Comparison of ENCODE assay signal across 1 cellular context in the genomic region with DNA sequence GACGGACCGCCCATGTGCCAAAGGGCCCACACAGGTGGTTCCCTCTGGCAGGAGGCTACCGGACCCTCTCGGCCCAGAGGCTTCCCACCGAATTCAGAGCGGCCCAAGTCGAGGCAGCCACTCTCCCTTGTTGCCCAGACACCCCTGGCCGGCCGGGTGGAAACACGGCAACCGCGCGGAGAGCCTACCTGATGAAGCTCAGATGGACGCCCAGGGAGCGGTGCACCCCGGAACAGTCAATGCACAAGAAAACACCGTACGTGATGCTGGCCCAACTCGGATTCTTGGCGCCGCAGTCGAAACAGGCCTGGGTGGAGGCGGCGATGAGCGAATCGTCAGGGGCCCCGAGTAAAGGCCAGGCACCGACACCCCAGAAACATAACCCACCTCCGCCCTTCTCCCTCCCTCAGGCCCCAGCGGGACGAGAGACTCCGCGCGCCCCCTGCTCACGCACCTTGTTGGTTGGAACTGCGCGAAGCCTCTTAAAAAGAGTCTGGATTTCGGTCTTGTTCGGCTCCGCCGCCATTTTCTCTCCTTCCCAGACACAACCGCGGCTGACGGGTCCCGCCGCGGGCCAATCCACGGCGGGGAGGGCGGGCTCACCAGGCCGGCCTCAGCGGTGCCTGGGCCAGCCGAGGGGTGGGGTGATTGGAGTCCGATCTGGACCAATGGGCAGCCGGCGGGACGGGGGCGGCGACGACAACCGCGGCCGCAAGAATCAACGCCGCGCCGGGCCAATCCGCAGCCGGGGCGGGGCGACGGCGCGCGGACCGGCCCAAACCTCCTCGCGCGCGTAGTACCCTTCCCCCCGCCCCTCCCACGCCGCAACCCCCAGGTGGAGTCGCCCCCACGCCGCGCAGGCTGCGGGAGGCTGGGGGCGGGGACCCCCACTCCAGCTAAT.
TF ChIP-seq lines count a peak whose summit lies in the region.

A gene (minus strand): TSS at position 552 of the 901 bp plus-strand sequence. CDS start 26 bp downstream, at position 526.

TF ChIP-seq in HCT116, 20 proteins besides CTCF, POLR2A, EP300 and RAD21 (continued from another document):
- TF ChIP-seq, protein P1, sequence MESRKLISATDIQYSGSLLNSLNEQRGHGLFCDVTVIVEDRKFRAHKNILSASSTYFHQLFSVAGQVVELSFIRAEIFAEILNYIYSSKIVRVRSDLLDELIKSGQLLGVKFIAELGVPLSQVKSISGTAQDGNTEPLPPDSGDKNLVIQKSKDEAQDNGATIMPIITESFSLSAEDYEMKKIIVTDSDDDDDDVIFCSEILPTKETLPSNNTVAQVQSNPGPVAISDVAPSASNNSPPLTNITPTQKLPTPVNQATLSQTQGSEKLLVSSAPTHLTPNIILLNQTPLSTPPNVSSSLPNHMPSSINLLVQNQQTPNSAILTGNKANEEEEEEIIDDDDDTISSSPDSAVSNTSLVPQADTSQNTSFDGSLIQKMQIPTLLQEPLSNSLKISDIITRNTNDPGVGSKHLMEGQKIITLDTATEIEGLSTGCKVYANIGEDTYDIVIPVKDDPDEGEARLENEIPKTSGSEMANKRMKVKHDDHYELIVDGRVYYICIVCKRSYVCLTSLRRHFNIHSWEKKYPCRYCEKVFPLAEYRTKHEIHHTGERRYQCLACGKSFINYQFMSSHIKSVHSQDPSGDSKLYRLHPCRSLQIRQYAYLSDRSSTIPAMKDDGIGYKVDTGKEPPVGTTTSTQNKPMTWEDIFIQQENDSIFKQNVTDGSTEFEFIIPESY (IDR thresholded peaks at IDR 0.05; ENCODE audit: extremely low read depth, insufficient replicate concordance, low read length), result peak; percentile 24
- TF ChIP-seq SIN3A (IDR thresholded peaks at IDR 0.05; ENCODE audit: low read depth), result no peak; the same call in 1 of the 2 replicates
- TF ChIP-seq, protein P2, sequence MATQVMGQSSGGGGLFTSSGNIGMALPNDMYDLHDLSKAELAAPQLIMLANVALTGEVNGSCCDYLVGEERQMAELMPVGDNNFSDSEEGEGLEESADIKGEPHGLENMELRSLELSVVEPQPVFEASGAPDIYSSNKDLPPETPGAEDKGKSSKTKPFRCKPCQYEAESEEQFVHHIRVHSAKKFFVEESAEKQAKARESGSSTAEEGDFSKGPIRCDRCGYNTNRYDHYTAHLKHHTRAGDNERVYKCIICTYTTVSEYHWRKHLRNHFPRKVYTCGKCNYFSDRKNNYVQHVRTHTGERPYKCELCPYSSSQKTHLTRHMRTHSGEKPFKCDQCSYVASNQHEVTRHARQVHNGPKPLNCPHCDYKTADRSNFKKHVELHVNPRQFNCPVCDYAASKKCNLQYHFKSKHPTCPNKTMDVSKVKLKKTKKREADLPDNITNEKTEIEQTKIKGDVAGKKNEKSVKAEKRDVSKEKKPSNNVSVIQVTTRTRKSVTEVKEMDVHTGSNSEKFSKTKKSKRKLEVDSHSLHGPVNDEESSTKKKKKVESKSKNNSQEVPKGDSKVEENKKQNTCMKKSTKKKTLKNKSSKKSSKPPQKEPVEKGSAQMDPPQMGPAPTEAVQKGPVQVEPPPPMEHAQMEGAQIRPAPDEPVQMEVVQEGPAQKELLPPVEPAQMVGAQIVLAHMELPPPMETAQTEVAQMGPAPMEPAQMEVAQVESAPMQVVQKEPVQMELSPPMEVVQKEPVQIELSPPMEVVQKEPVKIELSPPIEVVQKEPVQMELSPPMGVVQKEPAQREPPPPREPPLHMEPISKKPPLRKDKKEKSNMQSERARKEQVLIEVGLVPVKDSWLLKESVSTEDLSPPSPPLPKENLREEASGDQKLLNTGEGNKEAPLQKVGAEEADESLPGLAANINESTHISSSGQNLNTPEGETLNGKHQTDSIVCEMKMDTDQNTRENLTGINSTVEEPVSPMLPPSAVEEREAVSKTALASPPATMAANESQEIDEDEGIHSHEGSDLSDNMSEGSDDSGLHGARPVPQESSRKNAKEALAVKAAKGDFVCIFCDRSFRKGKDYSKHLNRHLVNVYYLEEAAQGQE (IDR thresholded peaks at IDR 0.05; ENCODE audit: low read depth), result no peak
- TF ChIP-seq SP1 (IDR thresholded peaks at IDR 0.05; ENCODE audit: low read depth), result peak; percentile 81
- peak; percentile 75 for TF ChIP-seq POLR2AphosphoS5 (IDR thresholded peaks at IDR 0.05; ENCODE audit: low read depth, low read length)
- TF ChIP-seq ZFX (IDR thresholded peaks at IDR 0.05), result peak; percentile 59
